In genomic region chr18:8260319-8260718, GRCh38 we compare ENCODE assay signal across 2 cellular contexts.
TF ChIP-seq lines count a peak whose summit lies in the region.

No MANE protein-coding gene starts in this region.

TF ChIP-seq in HCT116, 20 proteins besides CTCF, POLR2A, EP300 and RAD21 (continued from another document):
- TF ChIP-seq REST (IDR thresholded peaks at IDR 0.05; ENCODE audit: low read depth) (no peak), FOSL1 (IDR thresholded peaks at IDR 0.05; ENCODE audit: low read depth) (no peak), YY1 (IDR thresholded peaks at IDR 0.05; ENCODE audit: extremely low read depth, insufficient replicate concordance, low read depth, low read length) (no peak), EZH2phosphoT487 (IDR thresholded peaks at IDR 0.05; ENCODE audit: borderline replicate concordance) (no peak)

TF ChIP-seq in WTC11, 78 proteins besides CTCF, POLR2A, EP300 and RAD21 (continued from another document):
- TF ChIP-seq ZNF281 (CRISPR knock-in tag; IDR thresholded peaks at IDR 0.05) (no peak), SMAD3 (CRISPR knock-in tag; IDR thresholded peaks at IDR 0.05; ENCODE audit: borderline replicate concordance) (no peak), PRDM15 (CRISPR knock-in tag; IDR thresholded peaks at IDR 0.05) (no peak), NFE2L1 (CRISPR knock-in tag; IDR thresholded peaks at IDR 0.05) (no peak), ERG (CRISPR knock-in tag; IDR thresholded peaks at IDR 0.05) (no peak), ZBTB43 (CRISPR knock-in tag; IDR thresholded peaks at IDR 0.05) (no peak), ZNF317 (CRISPR knock-in tag; IDR thresholded peaks at IDR 0.05; ENCODE audit: borderline replicate concordance, low read depth) (no peak), SP1 (CRISPR knock-in tag; conservative IDR thresholded peaks at IDR 0.05) (no peak)
